In the genomic region with DNA sequence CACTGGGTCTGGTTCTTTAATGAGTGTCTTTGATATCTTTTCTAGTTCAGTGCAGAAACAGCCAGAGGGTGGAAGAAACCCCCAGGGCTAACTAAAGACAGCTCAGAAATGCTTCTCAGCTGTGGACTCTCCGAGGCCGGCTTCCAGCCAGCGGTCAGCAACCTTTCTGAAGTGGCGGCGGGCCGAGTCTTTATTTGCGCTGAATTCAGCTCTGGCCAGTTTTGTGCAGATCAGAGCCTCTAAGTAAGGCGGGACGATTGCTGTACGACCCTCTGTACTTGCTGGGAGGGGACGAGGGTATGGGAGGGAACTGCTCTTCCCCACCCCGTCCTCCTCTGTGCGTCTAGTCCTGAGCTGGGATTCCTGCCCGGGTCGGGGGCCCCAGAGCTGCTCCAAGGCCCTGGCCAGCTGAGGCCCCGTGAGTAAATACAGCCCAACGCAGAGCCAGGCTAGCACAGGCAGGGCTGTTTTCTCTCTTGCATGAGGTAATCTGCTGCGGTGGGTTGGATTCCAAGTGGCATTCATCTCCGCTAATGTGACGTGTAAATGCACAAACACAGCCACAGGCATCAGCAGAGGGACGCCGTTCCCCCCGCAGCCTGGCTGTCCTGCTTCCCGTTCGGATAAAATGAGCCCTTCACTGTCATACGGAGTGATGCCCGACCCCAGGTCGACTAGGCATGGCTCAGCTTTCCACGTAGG, we compare ENCODE assay signal across 11 cellular contexts.
DNase-seq lines count a peak whose midpoint lies in the region; ATAC-seq and TF ChIP-seq lines count a peak whose summit lies in the region.
"Had no signal": no experiment of that assay in that cellular context is flagged by ENCODE, and none has a peak within 500 bp of the region (broad histone marks: within the 10 kb centered on the region; RNA-seq: fewer than 3 reads in every experiment).

No MANE protein-coding gene starts in this region.

- H3K27ac ChIP-seq in transverse colon: peak overlapping the region; percentile 40 to 82 (median 58)
- H3K27ac ChIP-seq: A549, foreskin keratinocyte had no signal

- CTCF ChIA-PET in activated naive CD4-positive, alpha-beta T cell treated with anti-CD3 and anti-CD28 coated beads, Interleukin-2, amount 10 ng/mL, durations not matched to agents 7 days and 5 days (lab: Charles Lee): no interaction called here

- H3K4me3 Mint-ChIP-seq in activated naive CD4-positive, alpha-beta T cell treated with anti-CD3 and anti-CD28 coated beads, Interleukin-2, amount 10 ng/mL, durations not matched to agents 7 days and 5 days: no peak overlapping the region

- H3K9me3 Mint-ChIP-seq in activated naive CD4-positive, alpha-beta T cell treated with anti-CD3 and anti-CD28 coated beads, Interleukin-2, amount 10 ng/mL, durations not matched to agents 7 days and 5 days: no peaks in the 10 kb centered on the region

- H3K36me3 Mint-ChIP-seq in activated naive CD4-positive, alpha-beta T cell treated with anti-CD3 and anti-CD28 coated beads, Interleukin-2, amount 10 ng/mL, durations not matched to agents 7 days and 5 days: peaks cover 16% of the 10 kb centered on the region

- no peak for TF ChIP-seq POLR2A in transverse colon (IDR thresholded peaks at IDR 0.05)

- peak overlapping the region; percentile 33 for H3K9ac ChIP-seq in mucosa of stomach (ENCODE audit: low read length)

- in situ Hi-C loops in transverse colon (cut with MboI; ENCODE audit: low pct_ligation_motif_present in 1 of 4, low pct_unique_long_range_greater_than_20kb in 1 of 4, low sequenced_read_pairs in 3 of 4): loop anchor here (10.0 to 25.0 kb wide), 5 partner anchors 420 to 567 kb away; a partner anchor contains a TSS

- no peak for TF ChIP-seq CTCF in transverse colon (IDR thresholded peaks at IDR 0.05)

- no peak for TF ChIP-seq EP300 in transverse colon (IDR thresholded peaks at IDR 0.05; ENCODE audit: low read depth)

- no peak overlapping the region for H3K27ac Mint-ChIP-seq in activated naive CD4-positive, alpha-beta T cell treated with anti-CD3 and anti-CD28 coated beads, Interleukin-2, amount 10 ng/mL, durations not matched to agents 7 days and 5 days

- WGBS in transverse colon (ENCODE audit: low coverage in 1 of 2), 2 donors: 78 to 97% methylated on average over 6 to 29 of the region's 29 CpGs

- H3K9me3 ChIP-seq in mucosa of stomach (ENCODE audit: control insufficient read depth, low read length): no peaks in the 10 kb centered on the region
- no peaks in the 10 kb centered on the region for H3K9me3 ChIP-seq in transverse colon
- H3K9me3 ChIP-seq: A549 had no signal

- no peaks in the 10 kb centered on the region for H3K4me1 Mint-ChIP-seq in activated naive CD4-positive, alpha-beta T cell treated with anti-CD3 and anti-CD28 coated beads, Interleukin-2, amount 10 ng/mL, durations not matched to agents 7 days and 5 days

- H3K4me3 ChIP-seq in mucosa of stomach (ENCODE audit: low read length) (no peak overlapping the region), transverse colon (peak overlapping the region in 2 of 4 donors; percentile 8 to 18)
- H3K4me3 ChIP-seq: A549, K562 had no signal

- H3K36me3 ChIP-seq in mucosa of stomach (ENCODE audit: control insufficient read depth, insufficient read depth, low read length) (no peaks in the 10 kb centered on the region), transverse colon (peaks cover 0 to 8% (median 0%) of the 10 kb centered on the region in 4 donors)

- DNase-seq in NCI-H2029 (lab: John Stamatoyannopoulos, UW) (peak; percentile 57), NCI-H2029 treated with DMSO at 0.1 percent for 48 hours (lab: John Stamatoyannopoulos, UW) (no peak), transverse colon (peak; percentile 28), D341Med (ENCODE audit: low spot score) (no peak), OCI-M2 (lab: John Stamatoyannopoulos, UW; ENCODE audit: unreplicated experiment) (no peak)
- no peak for DNase-seq in activated naive CD4-positive, alpha-beta T cell treated with anti-CD3 and anti-CD28 coated beads, Interleukin-2, amount 10 ng/mL, durations not matched to agents 7 days and 5 days
- DNase-seq: foreskin keratinocyte had no signal

- intact Hi-C loops in transverse colon (cut with DNase I; ENCODE audit: low total_unique reads): no loop called here

- H3K4me1 ChIP-seq in mucosa of stomach (ENCODE audit: control insufficient read depth, insufficient read depth, low read length): peaks cover 5% of the 10 kb centered on the region
- no peaks in the 10 kb centered on the region for H3K4me1 ChIP-seq in transverse colon
- H3K4me1 ChIP-seq: A549, foreskin keratinocyte had no signal

- H3K27me3 ChIP-seq in mucosa of stomach (ENCODE audit: control insufficient read depth, insufficient read depth, low read length) (no peaks in the 10 kb centered on the region), transverse colon (no peaks in the 10 kb centered on the region)
- H3K27me3 ChIP-seq: foreskin keratinocyte had no signal

- peak; percentile 33 for ATAC-seq in esophagus mucosa
- ATAC-seq: A549, foreskin keratinocyte, K562 had no signal

- H3K27me3 Mint-ChIP-seq in activated naive CD4-positive, alpha-beta T cell treated with anti-CD3 and anti-CD28 coated beads, Interleukin-2, amount 10 ng/mL, durations not matched to agents 7 days and 5 days: no peaks in the 10 kb centered on the region

Comparison
In these comparisons a context has a peak if more than half of its experiments do, and no peak if none do; other contexts are left out.
1. DNase-seq: peak in NCI-H2029 (single experiment) and transverse colon (single experiment); none in NCI-H2029 treated with DMSO at 0.1 percent for 48 hours (single experiment), D341Med (single experiment), OCI-M2 (single experiment) and activated naive CD4-positive, alpha-beta T cell treated with anti-CD3 and anti-CD28 coated beads, Interleukin-2, amount 10 ng/mL, durations not matched to agents 7 days and 5 days (single experiment).